36 cellular contexts compared by ENCODE assay signal in the genomic region with DNA sequence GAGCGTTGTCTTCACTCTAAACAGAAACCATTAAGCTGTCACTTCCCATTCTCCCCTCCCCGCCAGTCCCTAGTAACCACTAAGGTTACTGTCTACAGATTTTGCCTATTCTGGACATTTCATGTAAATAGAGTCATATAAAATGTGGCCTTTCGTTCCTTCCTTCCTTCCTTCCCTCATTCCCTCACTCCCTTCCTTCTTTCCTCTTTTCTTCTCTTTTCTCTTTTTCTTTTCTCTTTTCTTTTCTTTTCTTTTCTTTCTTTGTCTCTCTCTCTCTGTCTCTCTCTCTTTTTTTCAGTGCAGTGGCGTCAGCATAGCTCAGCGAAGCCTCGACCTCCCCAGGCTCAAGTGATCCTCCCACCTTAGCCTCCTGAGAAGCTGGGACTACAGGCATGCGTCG. TPM values are rescaled to one million over a fixed set of nuclear protein-coding genes. Genes with fewer than 3 reads are reported as not detected.
"Had no signal": no experiment of that assay in that cellular context is flagged by ENCODE, and none has a peak within 500 bp of the region (broad histone marks: within the 10 kb centered on the region; RNA-seq: fewer than 3 reads in every experiment).

No MANE protein-coding gene starts in this region.

- H3K36me3 Mint-ChIP-seq: activated naive CD4-positive, alpha-beta T cell treated with anti-CD3 and anti-CD28 coated beads, Interleukin-2, amount 10 ng/mL, durations not matched to agents 7 days and 5 days; activated naive CD4-positive, alpha-beta T cell treated with anti-CD3 and anti-CD28 coated beads, Interleukin-2, amount 50 U/mL, for 72 hours had no signal

- H3K27me3 Mint-ChIP-seq: activated CD4-positive, alpha-beta memory T cell treated with anti-CD3 and anti-CD28 coated beads, Interleukin-2, amount 10 ng/mL, durations not matched to agents 7 days and 5 days; activated CD4-positive, alpha-beta T cell treated with anti-CD3 and anti-CD28 coated beads, Interleukin-2, amount 10 ng/mL, durations not matched to agents 7 days and 5 days; activated naive CD4-positive, alpha-beta T cell treated with anti-CD3 and anti-CD28 coated beads, Interleukin-2, amount 10 ng/mL, durations not matched to agents 7 days and 5 days; activated T-cell treated with anti-CD3 and anti-CD28 coated beads, Interleukin-2, amount 50 U/mL, for 24 hours; effector memory CD8-positive, alpha-beta T cell; T-helper 17 cell had no signal

- H3K4me3 ChIP-seq: adrenal gland, body of pancreas, esophagus squamous epithelium, gastroesophageal sphincter, heart right ventricle had no signal

- H3K4me1 Mint-ChIP-seq: activated CD4-positive, alpha-beta T cell treated with anti-CD3 and anti-CD28 coated beads, Interleukin-2, amount 10 ng/mL, durations not matched to agents 7 days and 5 days; activated naive CD4-positive, alpha-beta T cell treated with anti-CD3 and anti-CD28 coated beads, Interleukin-2, amount 10 ng/mL, durations not matched to agents 7 days and 5 days had no signal

- H3K9me3 ChIP-seq: adrenal gland, body of pancreas, esophagus squamous epithelium, gastroesophageal sphincter, heart right ventricle had no signal

- H3K27me3 ChIP-seq: adrenal gland, body of pancreas, esophagus squamous epithelium, gastroesophageal sphincter, heart right ventricle had no signal

- H3K36me3 ChIP-seq: adrenal gland, esophagus squamous epithelium, gastroesophageal sphincter, heart right ventricle had no signal

- H3K4me1 ChIP-seq: body of pancreas, gastroesophageal sphincter, heart right ventricle had no signal

- H3K27ac Mint-ChIP-seq: activated CD4-positive, alpha-beta memory T cell treated with anti-CD3 and anti-CD28 coated beads, Interleukin-2, amount 10 ng/mL, durations not matched to agents 7 days and 5 days; activated CD4-positive, alpha-beta T cell treated with anti-CD3 and anti-CD28 coated beads, Interleukin-2, amount 10 ng/mL, durations not matched to agents 7 days and 5 days; activated naive CD4-positive, alpha-beta T cell treated with anti-CD3 and anti-CD28 coated beads, Interleukin-2, amount 10 ng/mL, durations not matched to agents 7 days and 5 days; activated naive CD4-positive, alpha-beta T cell treated with anti-CD3 and anti-CD28 coated beads, Interleukin-2, amount 50 U/mL, for 72 hours; activated T-cell treated with anti-CD3 and anti-CD28 coated beads, Interleukin-2, amount 50 U/mL, for 24 hours; activated T-cell treated with anti-CD3 and anti-CD28 coated beads, Interleukin-2, amount 50 U/mL, for 72 hours; effector memory CD8-positive, alpha-beta T cell; T-helper 17 cell; T-helper 2 cell treated with Interferon-gamma antibody and Interleukin-4, amounts not matched to agents 5 μg/mL and 100 μg/mL, for 36 hours had no signal

- H3K9me3 Mint-ChIP-seq: activated CD4-positive, alpha-beta memory T cell treated with anti-CD3 and anti-CD28 coated beads, Interleukin-2, amount 10 ng/mL, durations not matched to agents 7 days and 5 days; activated CD4-positive, alpha-beta T cell treated with anti-CD3 and anti-CD28 coated beads, Interleukin-2, amount 10 ng/mL, durations not matched to agents 7 days and 5 days; activated naive CD4-positive, alpha-beta T cell treated with anti-CD3 and anti-CD28 coated beads, Interleukin-2, amount 10 ng/mL, durations not matched to agents 7 days and 5 days; activated naive CD4-positive, alpha-beta T cell treated with anti-CD3 and anti-CD28 coated beads, Interleukin-2, amount 50 U/mL, for 72 hours; activated T-cell treated with anti-CD3 and anti-CD28 coated beads, Interleukin-2, amount 50 U/mL, for 24 hours; activated T-cell treated with anti-CD3 and anti-CD28 coated beads, Interleukin-2, amount 50 U/mL, for 72 hours; effector memory CD8-positive, alpha-beta T cell; T-helper 2 cell treated with Interferon-gamma antibody and Interleukin-4, amounts not matched to agents 5 μg/mL and 100 μg/mL, for 36 hours had no signal

- H3K4me3 Mint-ChIP-seq: activated CD4-positive, alpha-beta memory T cell treated with anti-CD3 and anti-CD28 coated beads, Interleukin-2, amount 10 ng/mL, durations not matched to agents 7 days and 5 days; activated CD4-positive, alpha-beta T cell treated with anti-CD3 and anti-CD28 coated beads, Interleukin-2, amount 10 ng/mL, durations not matched to agents 7 days and 5 days; activated naive CD4-positive, alpha-beta T cell treated with anti-CD3 and anti-CD28 coated beads, Interleukin-2, amount 10 ng/mL, durations not matched to agents 7 days and 5 days; activated T-cell treated with anti-CD3 and anti-CD28 coated beads, Interleukin-2, amount 50 U/mL, for 24 hours; activated T-cell treated with anti-CD3 and anti-CD28 coated beads, Interleukin-2, amount 50 U/mL, for 72 hours; effector memory CD8-positive, alpha-beta T cell; T-helper 17 cell; T-helper 2 cell treated with Interferon-gamma antibody and Interleukin-4, amounts not matched to agents 5 μg/mL and 100 μg/mL, for 36 hours had no signal

- ATAC-seq: activated naive CD4-positive, alpha-beta T cell treated with anti-CD3 and anti-CD28 coated beads, Interleukin-2, amount 50 U/mL, for 72 hours; activated T-cell treated with anti-CD3 and anti-CD28 coated beads, Interleukin-2, amount 50 U/mL, for 72 hours; body of pancreas; effector memory CD8-positive, alpha-beta T cell; gastroesophageal sphincter; heart right ventricle; T-helper 17 cell had no signal

- H3K27ac ChIP-seq: adrenal gland, body of pancreas, epithelial cell of prostate, esophagus squamous epithelium, gastroesophageal sphincter, heart right ventricle had no signal

- DNase-seq: activated CD4-positive, alpha-beta memory T cell treated with anti-CD3 and anti-CD28 coated beads, Interleukin-2, amount 10 ng/mL, durations not matched to agents 7 days and 5 days; activated CD4-positive, alpha-beta T cell treated with anti-CD3 and anti-CD28 coated beads for 1 hour; activated CD4-positive, alpha-beta T cell treated with anti-CD3 and anti-CD28 coated beads for 4 hours; activated CD4-positive, alpha-beta T cell treated with anti-CD3 and anti-CD28 coated beads, Interleukin-2, amount 10 ng/mL, durations not matched to agents 7 days and 5 days; activated CD4-positive, alpha-beta T cell treated with anti-CD3 and anti-CD28 coated beads, Interleukin-2, amount 50 U/mL, for 4 hours; activated CD8-positive, alpha-beta memory T cell treated with anti-CD3 and anti-CD28 coated beads, Interleukin-2, amount 50 U/mL, for 48 hours; activated gamma-delta T cell; activated naive CD4-positive, alpha-beta T cell; activated naive CD4-positive, alpha-beta T cell treated with anti-CD3 and anti-CD28 coated beads, Interleukin-2, amount 10 ng/mL, durations not matched to agents 7 days and 5 days; activated T-cell treated with anti-CD3 and anti-CD28 coated beads for 4 hours; activated T-cell treated with anti-CD3 and anti-CD28 coated beads, Interleukin-2, amount 50 U/mL, for 24 hours; activated T-cell treated with anti-CD3 and anti-CD28 coated beads, Interleukin-2, amount 50 U/mL, for 72 hours; adrenal gland; amygdala; aorta; body of pancreas; caudate nucleus; cortex of kidney; dermis blood vessel endothelial cell; effector CD4-positive, alpha-beta T cell; effector memory CD8-positive, alpha-beta T cell; esophagus squamous epithelium; foreskin melanocyte; heart right ventricle; T-helper 1 cell; T-helper 17 cell; T1000 had no signal

RNA-seq across cellular contexts. Expression of a gene that starts 37.8 kb away (rescaled TPM):
- total RNA-seq: activated CD4-positive, alpha-beta memory T cell treated with anti-CD3 and anti-CD28 coated beads, Interleukin-2, amount 10 ng/mL, durations not matched to agents 7 days and 5 days; activated CD4-positive, alpha-beta T cell treated with anti-CD3 and anti-CD28 coated beads, Interleukin-2, amount 10 ng/mL, durations not matched to agents 7 days and 5 days; activated T-cell treated with anti-CD3 and anti-CD28 coated beads, Interleukin-2, amount 50 U/mL, for 72 hours; body of pancreas; chondrocyte; dermis blood vessel endothelial cell; endothelial cell of umbilical vein; glomerular endothelial cell had no signal
- polyA plus RNA-seq: aorta, endothelial cell of umbilical vein, fibroblast of lung had no signal

RNA-seq across cellular contexts. Expression of a gene that starts 51.3 kb away (rescaled TPM):
- total RNA-seq: activated CD4-positive, alpha-beta memory T cell treated with anti-CD3 and anti-CD28 coated beads, Interleukin-2, amount 10 ng/mL, durations not matched to agents 7 days and 5 days; activated CD4-positive, alpha-beta T cell treated with anti-CD3 and anti-CD28 coated beads, Interleukin-2, amount 10 ng/mL, durations not matched to agents 7 days and 5 days; activated T-cell treated with anti-CD3 and anti-CD28 coated beads, Interleukin-2, amount 50 U/mL, for 72 hours; chondrocyte; dermis blood vessel endothelial cell; endothelial cell of umbilical vein; fibroblast of villous mesenchyme; gastroesophageal sphincter; glomerular endothelial cell had no signal
- polyA plus RNA-seq: aorta, fibroblast of lung had no signal
